8 cellular contexts compared by ENCODE assay signal in the genomic region with DNA sequence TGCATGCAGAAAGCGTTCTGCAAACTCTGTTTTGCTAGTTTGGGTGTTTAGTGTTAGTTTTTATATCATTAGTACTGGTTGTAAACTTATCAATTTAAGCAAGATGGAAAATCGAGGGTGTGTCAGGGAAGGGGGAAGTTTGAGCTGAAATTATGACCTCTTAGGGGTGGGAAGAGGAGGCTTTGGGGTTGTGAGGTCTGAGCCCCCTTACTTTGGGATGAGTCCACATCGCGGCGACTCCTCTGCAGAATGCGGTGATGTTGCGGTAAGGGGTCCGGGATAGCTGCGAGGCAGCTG. TPM values are rescaled to one million over a fixed set of nuclear protein-coding genes. Genes with fewer than 3 reads are reported as not detected.
DNase-seq lines count a peak whose midpoint lies in the region; ATAC-seq and TF ChIP-seq lines count a peak whose summit lies in the region.
"Had no signal": no experiment of that assay in that cellular context is flagged by ENCODE, and none has a peak within 500 bp of the region (broad histone marks: within the 10 kb centered on the region; RNA-seq: fewer than 3 reads in every experiment).

No MANE protein-coding gene starts in this region.

- H3K9ac ChIP-seq in endodermal cell (ENCODE audit: extremely low read depth, low read length, poor library complexity, severe bottlenecking) = no peak overlapping the region

- no peaks in the 10 kb centered on the region for H3K27me3 Mint-ChIP-seq in endodermal cell (ENCODE audit: insufficient read depth)

- peaks cover 2% of the 10 kb centered on the region for H3K36me3 Mint-ChIP-seq in endodermal cell (ENCODE audit: low read depth)

- H3K36me3 ChIP-seq in endodermal cell (ENCODE audit: control insufficient read depth, insufficient read depth, low read length) (peaks cover 3% of the 10 kb centered on the region), gastrocnemius medialis (peaks cover 0 to 1% of the 10 kb centered on the region in 2 donors)

- 25 to 88% methylated on average over 2 to 9 of the region's 9 CpGs for WGBS in endodermal cell (ENCODE audit: insufficient coverage in 1 of 2, insufficient read length in 1 of 2), 2 experiments

- H3K4me1 Mint-ChIP-seq in endodermal cell = peaks cover 9% of the 10 kb centered on the region

- no peak overlapping the region for H3K27ac Mint-ChIP-seq in endodermal cell

- no peak for TF ChIP-seq POLR2A in NB4 (IDR thresholded peaks at IDR 0.05; ENCODE audit: extremely low read depth, insufficient read length)
- no peak for TF ChIP-seq POLR2A in gastrocnemius medialis (IDR thresholded peaks at IDR 0.05)

- TF ChIP-seq CTCF in NB4 (IDR thresholded peaks at IDR 0.05; ENCODE audit: low read depth, low read length) (no peak), endodermal cell (conservative IDR thresholded peaks at IDR 0.05) (no peak), gastrocnemius medialis (IDR thresholded peaks at IDR 0.05 in 4 of 5, conservative IDR thresholded peaks at IDR 0.05 in 1 of 5) (no peak)

- ATAC-seq in GM18868 (IDR thresholded peaks at IDR 0.05; ENCODE audit: unreplicated experiment) (peak; percentile 5), gastrocnemius medialis (no peak), HG03442 (IDR thresholded peaks at IDR 0.05; ENCODE audit: unreplicated experiment) (no peak)

- no peak overlapping the region for H3K4me3 ChIP-seq in NB4 (ENCODE audit: low read depth, low read length)
- no peak overlapping the region for H3K4me3 ChIP-seq in endodermal cell (ENCODE audit: low read length)
- H3K4me3 ChIP-seq in gastrocnemius medialis = no peak overlapping the region

- no peak overlapping the region for H3K27ac ChIP-seq in endodermal cell (ENCODE audit: low read depth, low read length)
- H3K27ac ChIP-seq in gastrocnemius medialis = peak overlapping the region in 3 of 4 donors; percentile 10 to 93 (median 93)
- H3K27ac ChIP-seq: SJSA1 had no signal

- intact Hi-C loops in gastrocnemius medialis (cut with DNase I; ENCODE audit: low total_unique reads) = loop anchor here (1.0 to 10.0 kb wide), 4 partner anchors 18 to 482 kb away; partner anchors contain the start of genes DAZAP1, GAMT and KLF16

- peaks cover 1% of the 10 kb centered on the region for H3K9me3 Mint-ChIP-seq in endodermal cell

- H3K9me3 ChIP-seq in endodermal cell (ENCODE audit: control insufficient read depth, low read length) (no peaks in the 10 kb centered on the region), gastrocnemius medialis (no peaks in the 10 kb centered on the region)
- H3K9me3 ChIP-seq: SJSA1 had no signal

- H3K27me3 ChIP-seq in endodermal cell (ENCODE audit: control insufficient read depth, insufficient read depth, low read length, poor library complexity, severe bottlenecking) (no peaks in the 10 kb centered on the region), gastrocnemius medialis (no peaks in the 10 kb centered on the region)
- H3K27me3 ChIP-seq: SJSA1 had no signal

- in situ Hi-C loops in gastrocnemius medialis (cut with MboI; ENCODE audit: low sequenced_read_pairs in 4 of 4) = no loop called here

- H3K4me3 Mint-ChIP-seq in endodermal cell = peak overlapping the region; percentile 77

- DNase-seq in NB4 (ENCODE audit: low read depth) (peak; percentile 84), endodermal cell (no peak), gastrocnemius medialis (no peak), dermis blood vessel endothelial cell (no peak), COR-L47 (lab: John Stamatoyannopoulos, UW) (no peak)

- H3K4me1 ChIP-seq in endodermal cell (ENCODE audit: control insufficient read depth, insufficient read depth, low read length) = no peaks in the 10 kb centered on the region
- H3K4me1 ChIP-seq in gastrocnemius medialis = peaks cover 40 to 45% of the 10 kb centered on the region in 2 donors
- H3K4me1 ChIP-seq: SJSA1 had no signal

RNA-seq across cellular contexts. Expression of gene NDUFS7, which starts 0.7 kb away (rescaled TPM):
- total RNA-seq in endodermal cell = 10 to 100 TPM; 57.0 to 62.5 TPM
- 87.8 TPM for polyA plus RNA-seq in endodermal cell (2013, experiment 1 of 2)
- polyA plus RNA-seq in endodermal cell (2013, experiment 2 of 2) = 64.6 TPM
- 100 to 1,000 TPM; 259 to 497 (median 377) TPM for total RNA-seq in gastrocnemius medialis
- 98.8 and 104 TPM in 2 replicates for total RNA-seq in dermis blood vessel endothelial cell

RNA-seq across cellular contexts. Expression of gene GAMT, which starts 18.4 kb away (rescaled TPM):
- total RNA-seq in endodermal cell (10 to 100 TPM; 38.4 to 49.6 TPM), gastrocnemius medialis (100 to 1,000 TPM; 269 to 421 (median 373) TPM), dermis blood vessel endothelial cell (10.7 and 14.8 TPM in 2 replicates)
- 35.0 TPM for polyA plus RNA-seq in endodermal cell (2013, experiment 1 of 2)
- polyA plus RNA-seq in endodermal cell (2013, experiment 2 of 2) = 29.8 TPM

RNA-seq across cellular contexts. Expression of gene DAZAP1, which starts 24.4 kb away (rescaled TPM):
- total RNA-seq in endodermal cell = 100 to 1,000 TPM; 154 to 179 TPM
- polyA plus RNA-seq in endodermal cell (2013, experiment 1 of 2) = 94.3 TPM
- polyA plus RNA-seq in endodermal cell (2013, experiment 2 of 2) = 85.7 TPM
- total RNA-seq in gastrocnemius medialis = 10 to 100 TPM; 53.7 to 74.1 (median 63.4) TPM
- total RNA-seq in dermis blood vessel endothelial cell = 58.0 and 104 TPM in 2 replicates

RNA-seq across cellular contexts. Expression of gene RPS15, which starts 55.2 kb away (rescaled TPM):
- total RNA-seq in endodermal cell (1,000 to 10,000 TPM; 1,298 to 1,321 TPM), gastrocnemius medialis (1,000 to 10,000 TPM; 2,323 to 3,835 (median 2,607) TPM), dermis blood vessel endothelial cell (380 and 637 TPM in 2 replicates)
- polyA plus RNA-seq in endodermal cell (2013, experiment 1 of 2) = 2,005 TPM
- 1,939 TPM for polyA plus RNA-seq in endodermal cell (2013, experiment 2 of 2)

Comparison
In these comparisons a context has a peak if more than half of its experiments do, and no peak if none do; other contexts are left out.
1. RNA of gene GAMT, which starts 18.4 kb away (total RNA-seq): 269 to 421 TPM in gastrocnemius medialis; 38.4 to 49.6 TPM in endodermal cell and 10.7 to 14.8 TPM in dermis blood vessel endothelial cell; every median in the first group is over 4 times any median in the second.